Comparison of ENCODE assay signal across 8 cellular contexts in the genomic region with DNA sequence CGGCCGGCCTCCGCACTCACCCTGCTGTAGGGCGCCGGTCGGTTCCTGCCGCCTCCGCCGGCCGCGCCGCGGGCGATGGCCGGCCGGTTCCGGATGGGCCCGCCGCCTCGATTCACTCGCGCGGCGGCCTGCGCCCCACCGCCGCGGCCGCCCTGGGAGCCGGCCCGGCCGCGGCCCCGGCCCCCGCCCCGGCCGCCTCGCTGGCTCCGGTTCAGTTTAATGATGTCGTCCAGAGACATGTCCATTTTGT. TPM values are rescaled to one million over a fixed set of nuclear protein-coding genes. Genes with fewer than 3 reads are reported as not detected.
A peak's percentile ranks its signal among the peaks of the same experiment; 100 is the strongest.
DNase-seq lines count a peak whose midpoint lies in the region; ATAC-seq and TF ChIP-seq lines count a peak whose summit lies in the region.

No MANE protein-coding gene starts in this region.

- dilution Hi-C loops in mammary epithelial cell (cut with HindIII; ENCODE audit: low sequenced_read_pairs): no loop called here

- in situ Hi-C loops in mammary epithelial cell (cut with MboI; ENCODE audit: low sequenced_read_pairs in 2 of 2): no loop called here

- H3K4me3 ChIP-seq in CD8-positive, alpha-beta T cell (ENCODE audit: low read depth, low read length): peak overlapping the region; percentile 70
- peak overlapping the region; percentile 80 to 88 (median 87) for H3K4me3 ChIP-seq in mammary epithelial cell (replicated peaks in 1 of 3; ENCODE audit: insufficient read depth in 1 of 3, low read depth in 2 of 3, low read length in 3 of 3)

- peaks cover 37% of the 10 kb centered on the region for H3K36me3 ChIP-seq in CD8-positive, alpha-beta T cell (ENCODE audit: insufficient read depth, low read length)
- peaks cover 14% of the 10 kb centered on the region for H3K36me3 ChIP-seq in mammary epithelial cell (ENCODE audit: insufficient read depth, low read length)

- peak overlapping the region; percentile 73 for H3K9ac ChIP-seq in mammary epithelial cell (ENCODE audit: insufficient read depth, low read length)

- H3K27me3 Mint-ChIP-seq in CD8-positive, alpha-beta T cell (ENCODE audit: low read depth): no peaks in the 10 kb centered on the region
- no peaks in the 10 kb centered on the region for H3K27me3 Mint-ChIP-seq in nephron progenitor cell (ENCODE audit: low read depth, poor library complexity)

- peaks cover 23% of the 10 kb centered on the region for H3K4me1 Mint-ChIP-seq in CD8-positive, alpha-beta T cell (ENCODE audit: low read depth)
- H3K4me1 Mint-ChIP-seq in nephron progenitor cell: peaks cover 21% of the 10 kb centered on the region

- peak overlapping the region; percentile 98 for H3K27ac Mint-ChIP-seq in CD8-positive, alpha-beta T cell
- H3K27ac Mint-ChIP-seq in nephron progenitor cell: peak overlapping the region; percentile 99

- intact Hi-C loops in CD8-positive, alpha-beta T cell (cut with DNase I, micrococcal nuclease): loop anchor here (1.0 to 5.0 kb wide), 7 partner anchors 20 to 206 kb away; a partner anchor contains a TSS
- intact Hi-C loops in mammary epithelial cell (cut with micrococcal nuclease): loop anchor here (2.0 kb wide), 1 partner anchor 18 kb away; no protein-coding TSS in a partner anchor

- peak overlapping the region; percentile 96 for H3K4me3 Mint-ChIP-seq in CD8-positive, alpha-beta T cell
- peak overlapping the region; percentile 92 for H3K4me3 Mint-ChIP-seq in nephron progenitor cell

- WGBS in mammary epithelial cell (ENCODE audit: low coverage, missing lambda C conversion rate): no CpG with 5 or more reads among the region's 40 CpGs

- H3K9me3 ChIP-seq in CD8-positive, alpha-beta T cell (ENCODE audit: low read length): no peaks in the 10 kb centered on the region
- no peaks in the 10 kb centered on the region for H3K9me3 ChIP-seq in mammary epithelial cell (replicated peaks; ENCODE audit: insufficient read depth, low read length)

- no TSS peak for BruUV-seq in mammary epithelial cell (replicated peaks; lab: Mats Ljungman, UMichigan)

- CTCF ChIA-PET in CD8-positive, alpha-beta T cell (lab: Charles Lee): interaction anchor here (1.8 kb wide), 1 partner anchor 21 kb away, joined by 4 read pairs; no protein-coding TSS in a partner anchor
- CTCF ChIA-PET in mammary epithelial cell (lab: Charles Lee; ENCODE audit: low non-redundant PET): no interaction called here

- H3K36me3 Mint-ChIP-seq in CD8-positive, alpha-beta T cell: peaks cover 51% of the 10 kb centered on the region
- H3K36me3 Mint-ChIP-seq in nephron progenitor cell (ENCODE audit: low read depth): peaks cover 36% of the 10 kb centered on the region

- no peaks in the 10 kb centered on the region for H3K9me3 Mint-ChIP-seq in CD8-positive, alpha-beta T cell
- H3K9me3 Mint-ChIP-seq in nephron progenitor cell: no peaks in the 10 kb centered on the region

- H3K4me1 ChIP-seq in CD8-positive, alpha-beta T cell (ENCODE audit: insufficient read depth, low read length): peaks cover 19% of the 10 kb centered on the region
- H3K4me1 ChIP-seq in mammary epithelial cell (ENCODE audit: insufficient read depth, low read length): peaks cover 18% of the 10 kb centered on the region

- POLR2A ChIA-PET in CD8-positive, alpha-beta T cell (lab: Charles Lee): interaction anchor here (0.6 to 1.7 kb wide), 2 partner anchors 18 to 26 kb away, joined by 3 to 6 read pairs; no protein-coding TSS in a partner anchor

- H3K27ac ChIP-seq in CD8-positive, alpha-beta T cell (ENCODE audit: low read depth, low read length): peak overlapping the region; percentile 57
- peak overlapping the region; percentile 77 for H3K27ac ChIP-seq in mammary epithelial cell (ENCODE audit: insufficient read depth, low read depth, low read length)

- no peak for DNase-seq in CD8-positive, alpha-beta T cell
- no peak for DNase-seq in mammary epithelial cell
- DNase-seq in nephron progenitor cell: no peak
- DNase-seq in left lobe of liver (ENCODE audit: low spot score): no peak
- DNase-seq in globus pallidus (ENCODE audit: low spot score): no peak
- DNase-seq in LoVo (ENCODE audit: low spot score): no peak
- DNase-seq in NCI-H1436 (lab: John Stamatoyannopoulos, UW): no peak

- TF ChIP-seq CTCF in CD8-positive, alpha-beta T cell (IDR thresholded peaks at IDR 0.05): no peak
- TF ChIP-seq CTCF in mammary epithelial cell (conservative IDR thresholded peaks at IDR 0.05 in 1 of 2, IDR thresholded peaks at IDR 0.05 in 1 of 2; ENCODE audit: extremely low read depth in 1 of 2, insufficient read depth in 1 of 2, low read depth in 1 of 2, low read length in 2 of 2) (no peak), nephron progenitor cell (IDR thresholded peaks at IDR 0.05) (no peak)

- no peaks in the 10 kb centered on the region for H4K20me1 ChIP-seq in mammary epithelial cell (ENCODE audit: insufficient read depth, low read length)

- peaks cover 63% of the 10 kb centered on the region for H3K79me2 ChIP-seq in mammary epithelial cell (ENCODE audit: insufficient read depth, low read length)

- ATAC-seq in CD8-positive, alpha-beta T cell: no peak
- ATAC-seq in HG03095 (IDR thresholded peaks at IDR 0.05; ENCODE audit: unreplicated experiment) (peak; percentile 14), left lobe of liver (no peak)

- peak overlapping the region; percentile 29 for H2AFZ ChIP-seq in mammary epithelial cell (ENCODE audit: low read depth, low read length)

- H3K4me2 ChIP-seq in mammary epithelial cell (ENCODE audit: insufficient read depth, low read depth, low read length): no peak overlapping the region

- H3K27me3 ChIP-seq in CD8-positive, alpha-beta T cell (ENCODE audit: insufficient read depth, low read length): no peaks in the 10 kb centered on the region
- no peaks in the 10 kb centered on the region for H3K27me3 ChIP-seq in mammary epithelial cell (ENCODE audit: insufficient read depth, low read length)

RNA-seq across cellular contexts. Expression of a gene that starts 0.2 kb away (rescaled TPM):
- 100 to 1,000 TPM in 1 of 2 experiments, 10 to 100 TPM in 1; 95.8 to 118 TPM for total RNA-seq in CD8-positive, alpha-beta T cell
- total RNA-seq in mammary epithelial cell (100 to 1,000 TPM in 1 of 2 donors, 10 to 100 TPM in 1; 51.2 to 106 TPM), left lobe of liver (14.5 TPM)
- polyA plus RNA-seq in mammary epithelial cell: 72.8 TPM
- 122 TPM for polyA minus RNA-seq in mammary epithelial cell

RNA-seq across cellular contexts. Expression of a gene that starts 0.3 kb away (rescaled TPM):
- 10 to 100 TPM; 30.0 to 30.4 TPM for total RNA-seq in CD8-positive, alpha-beta T cell
- 100 to 1,000 TPM in 1 of 2 donors, 10 to 100 TPM in 1; 65.3 to 112 TPM for total RNA-seq in mammary epithelial cell
- polyA plus RNA-seq in mammary epithelial cell: 285 TPM
- 68.5 TPM for polyA minus RNA-seq in mammary epithelial cell
- 95.7 TPM for total RNA-seq in left lobe of liver

RNA-seq across cellular contexts. Expression of a gene that starts 10.8 kb away (rescaled TPM):
- under 1 TPM in 1 of 2 experiments, not detected in 1; 0.38 TPM for total RNA-seq in CD8-positive, alpha-beta T cell
- total RNA-seq in mammary epithelial cell (not detected), left lobe of liver (0.13 TPM)
- 0.06 TPM for polyA plus RNA-seq in mammary epithelial cell
- polyA minus RNA-seq in mammary epithelial cell: not detected

RNA-seq across cellular contexts. Expression of a gene that starts 20.0 kb away (rescaled TPM):
- 10 to 100 TPM; 18.0 to 18.1 TPM for total RNA-seq in CD8-positive, alpha-beta T cell
- 10 to 100 TPM; 23.5 to 48.7 TPM for total RNA-seq in mammary epithelial cell
- polyA plus RNA-seq in mammary epithelial cell: 51.6 TPM
- polyA minus RNA-seq in mammary epithelial cell: 33.7 TPM
- 113 TPM for total RNA-seq in left lobe of liver

RNA-seq across cellular contexts. Expression of a gene that starts 20.1 kb away (rescaled TPM):
- total RNA-seq in CD8-positive, alpha-beta T cell: 100 to 1,000 TPM; 777 to 791 TPM
- 100 to 1,000 TPM; 115 to 549 TPM for total RNA-seq in mammary epithelial cell
- polyA plus RNA-seq in mammary epithelial cell: 278 TPM
- 106 TPM for polyA minus RNA-seq in mammary epithelial cell
- total RNA-seq in left lobe of liver: 109 TPM
